Comparison of ENCODE assay signal across 34 cellular contexts in genomic region chr1:204139088-204139487, GRCh38. TPM values are rescaled to one million over a fixed set of nuclear protein-coding genes. Genes with fewer than 3 reads are reported as not detected.
"Had no signal": no experiment of that assay in that cellular context is flagged by ENCODE, and none has a peak within 500 bp of the region (broad histone marks: within the 10 kb centered on the region; RNA-seq: fewer than 3 reads in every experiment).

No MANE protein-coding gene starts in this region.

- H3K79me2 ChIP-seq: hepatocyte had no signal

- H2AFZ ChIP-seq: hepatocyte, neural progenitor cell had no signal

- ATAC-seq: left cardiac atrium; left lobe of liver; lower lobe of right lung; natural killer cell; right lobe of liver; stimulated activated naive B cell treated with anti-CD40 and anti-IgM and Interleukin-4, amounts not matched to agents 10 μg/mL and 1 μg/mL and 100 μg/mL, for 72 hours; stimulated activated naive CD8-positive, alpha-beta T cell treated with anti-CD3 and anti-CD28 coated beads, Interleukin-15, Interleukin-2, amounts not matched to agents 100 U/mL and 50 U/mL, for 24 hours had no signal

- DNase-seq: kidney glomerular epithelial cell; left cardiac atrium; lower lobe of right lung; mammary epithelial cell; mesenchymal stem cell; naive B cell; natural killer cell; nephron progenitor cell; occipital lobe; ovary; right lobe of liver; stimulated activated CD4-positive, alpha-beta T cell treated with anti-CD3 and anti-CD28 coated beads, Interleukin-12 subunit alpha, Interleukin-12 subunit beta, amount 100 ng/mL, for 4 hours; stimulated activated CD4-positive, alpha-beta T cell treated with anti-CD3 and anti-CD28 coated beads, Interleukin-15, amount 100 ng/mL, for 24 hours; stimulated activated CD4-positive, alpha-beta T cell treated with anti-CD3 and anti-CD28 coated beads, Interleukin-2, amount 100 ng/mL, for 24 hours; stimulated activated CD4-positive, alpha-beta T cell treated with anti-CD3 and anti-CD28 coated beads, Interleukin-4, amount 100 ng/mL, for 1 hour; stimulated activated naive B cell treated with anti-CD40 and anti-IgM and Interleukin-4, amounts not matched to agents 10 μg/mL and 1 μg/mL and 100 μg/mL, for 72 hours; stimulated activated naive CD8-positive, alpha-beta T cell treated with anti-CD3 and anti-CD28 coated beads, Interleukin-15, Interleukin-2, amounts not matched to agents 100 U/mL and 50 U/mL, for 24 hours; stomach; testis; thyroid gland; transverse colon; upper lobe of left lung had no signal

- H3K27ac ChIP-seq: hepatocyte, lower lobe of right lung, neural progenitor cell, neutrophil, ovary, right atrium auricular region, skin epidermis, stomach, testis, thyroid gland, transverse colon, upper lobe of left lung, vagina had no signal

- H3K9ac ChIP-seq: neural progenitor cell had no signal

- H3K4me1 ChIP-seq: lower lobe of right lung, neural progenitor cell, right atrium auricular region, stomach, thyroid gland, transverse colon, upper lobe of left lung, vagina had no signal

- H3K4me2 ChIP-seq: hepatocyte, neural progenitor cell had no signal

- H3K9me3 ChIP-seq: lower lobe of right lung, neutrophil, ovary, right atrium auricular region, right lobe of liver, stomach, testis, thyroid gland, transverse colon, upper lobe of left lung, vagina had no signal

- H3K36me3 ChIP-seq: lower lobe of right lung, neural progenitor cell, neutrophil, ovary, transverse colon had no signal

- H3K4me3 ChIP-seq: hepatocyte, lower lobe of right lung, neural progenitor cell, ovary, right atrium auricular region, right lobe of liver, skin epidermis, stomach, testis, thyroid gland, transverse colon, upper lobe of left lung, vagina had no signal

- H3K27me3 ChIP-seq: hepatocyte, neural progenitor cell, ovary, right atrium auricular region, right lobe of liver, stomach, testis, thyroid gland, transverse colon, upper lobe of left lung, vagina had no signal

RNA-seq across cellular contexts. Expression of gene REN, which starts 27.0 kb away (rescaled TPM):
- total RNA-seq: left cardiac atrium, mammary epithelial cell, natural killer cell, occipital lobe, progenitor cell of endocrine pancreas, pulmonary artery endothelial cell, renal cortical epithelial cell, stomach, testis, thyroid gland, vagina had no signal
- polyA plus RNA-seq: keratinocyte had no signal

RNA-seq across cellular contexts. Expression of gene KISS1, which starts 57.2 kb away (rescaled TPM):
- total RNA-seq: left cardiac atrium, lower lobe of right lung, mammary epithelial cell, natural killer cell, occipital lobe, progenitor cell of endocrine pancreas, renal cortical epithelial cell, right atrium auricular region, thyroid gland, transverse colon, urinary bladder, vagina had no signal
- polyA plus RNA-seq: keratinocyte, mammary epithelial cell, ovary had no signal
